ENCODE assay signal across 8 cellular contexts in genomic region chr20:56393133-56393472, GRCh38. TPM values are rescaled to one million over a fixed set of nuclear protein-coding genes. Genes with fewer than 3 reads are reported as not detected.
A peak's percentile ranks its signal among the peaks of the same experiment; 100 is the strongest.
DNase-seq lines count a peak whose midpoint lies in the region; ATAC-seq, FAIRE-seq and TF ChIP-seq lines count a peak whose summit lies in the region.

No MANE protein-coding gene starts in this region.

- peaks cover 0 to 36% (median 29%) of the 10 kb centered on the region in 9 donors for H3K36me3 ChIP-seq in heart left ventricle
- H3K36me3 ChIP-seq in keratinocyte (ENCODE audit: control insufficient read depth in 2 of 2, extremely low read depth in 1 of 2, insufficient read depth in 2 of 2, low read length in 2 of 2): peaks cover 10 to 23% of the 10 kb centered on the region in 2 experiments
- H3K36me3 ChIP-seq in urinary bladder (ENCODE audit: insufficient read depth): peaks cover 6% of the 10 kb centered on the region

- H3K27me3 ChIP-seq in heart left ventricle (no peaks in the 10 kb centered on the region), keratinocyte (ENCODE audit: control insufficient read depth, extremely low read depth, insufficient read depth, low read length) (no peaks in the 10 kb centered on the region)

- H3K4me2 ChIP-seq in keratinocyte (ENCODE audit: control insufficient read depth, extremely low read depth, insufficient read depth, low read depth, low read length): peak overlapping the region; percentile 75

- peak overlapping the region; percentile 91 for H2AFZ ChIP-seq in keratinocyte (ENCODE audit: control insufficient read depth, low read length)

- dilution Hi-C loops in keratinocyte (cut with MboI; ENCODE audit: extremely low pct_ligation_motif_present, low sequenced_read_pairs): no loop called here

- no peak for FAIRE-seq in keratinocyte (lab: Jason Lieb, UNC)

- peak overlapping the region; percentile 91 for H3K9ac ChIP-seq in keratinocyte (ENCODE audit: control insufficient read depth, extremely low read depth, insufficient read depth, low read length)

- H3K9me1 ChIP-seq in keratinocyte (ENCODE audit: control insufficient read depth, extremely low read depth, insufficient read depth, low read length): no peaks in the 10 kb centered on the region

- H3K27ac ChIP-seq in heart left ventricle (peak overlapping the region in 9 of 12 donors; percentile 85 to 94 (median 88)), VCaP (peak overlapping the region; percentile 97), keratinocyte (ENCODE audit: control insufficient read depth, insufficient read depth, low read length) (peak overlapping the region; percentile 88), urinary bladder (ENCODE audit: low read depth) (no peak overlapping the region)

- H3K27ac Mint-ChIP-seq in CD14-positive monocyte: peak overlapping the region in 3 of 7 donors; percentile 22 to 88 (median 38)

- peak overlapping the region; percentile 64 to 93 (median 80) for H3K4me3 ChIP-seq in heart left ventricle
- H3K4me3 ChIP-seq in keratinocyte (ENCODE audit: control insufficient read depth in 2 of 3, extremely low read depth in 1 of 3, insufficient read depth in 2 of 3, low read depth in 1 of 3, low read length in 3 of 3): peak overlapping the region; percentile 70 to 92 (median 90)
- H3K4me3 ChIP-seq in urinary bladder (ENCODE audit: low read depth, low read length): peak overlapping the region; percentile 83

- no peaks in the 10 kb centered on the region for H3K9me3 ChIP-seq in heart left ventricle
- H3K9me3 ChIP-seq in keratinocyte (ENCODE audit: control insufficient read depth, low read depth, low read length): no peaks in the 10 kb centered on the region

- TF ChIP-seq CTCF in heart left ventricle (IDR thresholded peaks at IDR 0.05): no peak
- no peak for TF ChIP-seq CTCF in VCaP (conservative IDR thresholded peaks at IDR 0.05)
- no peak for TF ChIP-seq CTCF in keratinocyte (optimal IDR thresholded peaks at IDR 0.05 in 1 of 3, IDR thresholded peaks at IDR 0.05 in 1 of 3, conservative IDR thresholded peaks at IDR 0.05 in 1 of 3; ENCODE audit: extremely low read depth in 1 of 3, insufficient read depth in 2 of 3, low read length in 3 of 3)
- TF ChIP-seq CTCF in CD14-positive monocyte (IDR thresholded peaks at IDR 0.05): no peak

- H3K9me3 Mint-ChIP-seq in CD14-positive monocyte: no peaks in the 10 kb centered on the region

- no peak overlapping the region for H3K4me3 Mint-ChIP-seq in CD14-positive monocyte

- H3K79me2 ChIP-seq in keratinocyte (ENCODE audit: control insufficient read depth, insufficient read depth, low read length): peaks cover 67% of the 10 kb centered on the region

- no peak for TF ChIP-seq POLR2A in heart left ventricle (IDR thresholded peaks at IDR 0.05)

- DNase-seq in heart left ventricle (no peak), left cardiac atrium (no peak), keratinocyte (ENCODE audit: low read depth, low spot score) (no peak), CD14-positive monocyte (ENCODE audit: low spot score) (no peak), KG1 (lab: John Stamatoyannopoulos, UW) (no peak)

- H4K20me1 ChIP-seq in keratinocyte (ENCODE audit: control insufficient read depth, extremely low read depth, insufficient read depth, low read length): no peaks in the 10 kb centered on the region

- peaks cover 47 to 48% of the 10 kb centered on the region in 2 donors for H3K36me3 Mint-ChIP-seq in CD14-positive monocyte

- H3K27me3 Mint-ChIP-seq in CD14-positive monocyte (ENCODE audit: low read depth in 3 of 3): no peaks in the 10 kb centered on the region

- H3K4me1 ChIP-seq in heart left ventricle (peaks cover 0 to 32% (median 20%) of the 10 kb centered on the region in 12 donors), keratinocyte (ENCODE audit: control insufficient read depth, extremely low read depth, insufficient read depth, low read length) (peaks cover 13% of the 10 kb centered on the region), urinary bladder (ENCODE audit: insufficient read depth) (no peaks in the 10 kb centered on the region)

- 3 to 8% (median 5%) methylated on average over 6 of the region's 6 CpGs for WGBS in heart left ventricle, 4 donors
- WGBS in urinary bladder: 2% methylated on average over 6 of the region's 6 CpGs

- intact Hi-C loops in heart left ventricle (cut with DNase I): loop anchor here in 6 of 10 donors (2.0 to 10.0 kb wide), 5 partner anchors 34 to 182 kb away; partner anchors contain the start of genes RTF2 (in 5 of the 6) and FAM210B (in 2 of the 6)
- intact Hi-C loops in left cardiac atrium (cut with DNase I): no loop called here
- intact Hi-C loops in CD14-positive monocyte (cut with micrococcal nuclease): loop anchor here (5.0 kb wide), 2 partner anchors 34 to 74 kb away; partner anchors contain the start of gene RTF2 (in 2 of the 2)

- H3K4me1 Mint-ChIP-seq in CD14-positive monocyte: peaks cover 26% of the 10 kb centered on the region

- ATAC-seq in heart left ventricle (no peak), left cardiac atrium (no peak), HG03571 (IDR thresholded peaks at IDR 0.05; ENCODE audit: unreplicated experiment) (no peak)

RNA-seq across cellular contexts. Expression of gene CSTF1, which starts 0.7 kb away (rescaled TPM):
- 10 to 100 TPM; 16.0 to 27.3 (median 22.0) TPM for total RNA-seq in heart left ventricle
- polyA plus RNA-seq in heart left ventricle: 10 to 100 TPM in 1 of 2 donors, 1 to 10 TPM in 1; 4.2 to 15.3 TPM
- 10 to 100 TPM; 20.2 to 20.9 TPM for total RNA-seq in left cardiac atrium
- polyA plus RNA-seq in keratinocyte: 40.3 to 43.3 TPM (median 41.8 TPM) in 3 replicates
- polyA plus RNA-seq in keratinocyte (2011; ENCODE audit: low read depth): 8.7 TPM
- 25.7 and 42.5 TPM in 2 replicates for polyA plus RNA-seq in keratinocyte (2011; cell fraction: cytosol; rRNA removed)
- 46.9 and 50.4 TPM in 2 replicates for polyA plus RNA-seq in keratinocyte (2011; cell fraction: nucleus; rRNA removed)
- polyA plus RNA-seq in keratinocyte (2012; ENCODE audit: low replicate concordance): 15.7 and 34.4 TPM in 2 replicates
- polyA minus RNA-seq in keratinocyte: 54.4 to 78.1 TPM (median 73.0 TPM) in 3 replicates
- 29.2 TPM for polyA minus RNA-seq in keratinocyte (2011; cell fraction: cytosol; rRNA and poly(A)+ RNA removed)
- 21.7 and 44.8 TPM in 2 replicates for polyA minus RNA-seq in keratinocyte (2011; cell fraction: nucleus; rRNA and poly(A)+ RNA removed)
- 40.8 TPM for total RNA-seq in urinary bladder
- 18.8 TPM for polyA plus RNA-seq in urinary bladder
- polyA plus RNA-seq in CD14-positive monocyte: 10 to 100 TPM; 10.7 to 15.7 TPM

RNA-seq across cellular contexts. Expression of gene AURKA, which starts 1.1 kb away (rescaled TPM):
- total RNA-seq in heart left ventricle (10 to 100 TPM in 2 of 9 donors, 1 to 10 TPM in 7; 2.4 to 11.0 (median 6.3) TPM), left cardiac atrium (10 to 100 TPM in 1 of 2 donors, 1 to 10 TPM in 1; 8.9 to 10.3 TPM), urinary bladder (13.5 TPM)
- polyA plus RNA-seq in heart left ventricle (10 to 100 TPM in 1 of 2 donors, 1 to 10 TPM in 1; 2.2 to 19.5 TPM), keratinocyte (10.9 to 36.1 TPM (median 31.4 TPM) in 3 replicates), urinary bladder (2.5 TPM), CD14-positive monocyte (1 to 10 TPM; 1.4 to 1.5 TPM)
- 1.3 TPM for polyA plus RNA-seq in keratinocyte (2011; ENCODE audit: low read depth)
- polyA plus RNA-seq in keratinocyte (2011; cell fraction: cytosol; rRNA removed): 11.1 and 17.5 TPM in 2 replicates
- 12.9 and 13.5 TPM in 2 replicates for polyA plus RNA-seq in keratinocyte (2011; cell fraction: nucleus; rRNA removed)
- 1.1 and 22.6 TPM in 2 replicates for polyA plus RNA-seq in keratinocyte (2012; ENCODE audit: low replicate concordance)
- 5.3 to 23.4 TPM (median 10.5 TPM) in 3 replicates for polyA minus RNA-seq in keratinocyte
- 9.0 TPM for polyA minus RNA-seq in keratinocyte (2011; cell fraction: cytosol; rRNA and poly(A)+ RNA removed)
- 5.2 and 6.9 TPM in 2 replicates for polyA minus RNA-seq in keratinocyte (2011; cell fraction: nucleus; rRNA and poly(A)+ RNA removed)

RNA-seq across cellular contexts. Expression of gene CASS4, which starts 19.0 kb away (rescaled TPM):
- total RNA-seq in heart left ventricle (1 to 10 TPM in 2 of 9 donors, under 1 TPM in 7; 0.07 to 3.8 (median 0.50) TPM), left cardiac atrium (under 1 TPM; 0.65 to 0.80 TPM), urinary bladder (1.9 TPM)
- polyA plus RNA-seq in heart left ventricle (under 1 TPM; 0.38 to 0.47 TPM), keratinocyte (0.01 to 0.10 TPM in 2 of 3 replicates, not detected in the other), urinary bladder (1.1 TPM), CD14-positive monocyte (1 to 10 TPM; 1.9 to 6.1 TPM)
- 0.45 TPM for polyA plus RNA-seq in keratinocyte (2011; ENCODE audit: low read depth)
- 0.02 TPM in 1 of 2 replicates, not detected in the other for polyA plus RNA-seq in keratinocyte (2011; cell fraction: cytosol; rRNA removed)
- polyA plus RNA-seq in keratinocyte (2011; cell fraction: nucleus; rRNA removed): 0.17 and 0.19 TPM in 2 replicates
- polyA plus RNA-seq in keratinocyte (2012; ENCODE audit: low replicate concordance): 0.45 TPM in 1 of 2 replicates, not detected in the other
- 0.13 to 0.26 TPM in 2 of 3 replicates, not detected in the other for polyA minus RNA-seq in keratinocyte
- polyA minus RNA-seq in keratinocyte (2011; cell fraction: cytosol; rRNA and poly(A)+ RNA removed): not detected
- polyA minus RNA-seq in keratinocyte (2011; cell fraction: nucleus; rRNA and poly(A)+ RNA removed): not detected in 2 replicates

RNA-seq across cellular contexts. Expression of gene FAM210B, which starts 34.3 kb away (rescaled TPM):
- 10 to 100 TPM; 48.3 to 69.8 (median 57.2) TPM for total RNA-seq in heart left ventricle
- 10 to 100 TPM; 32.6 to 34.2 TPM for polyA plus RNA-seq in heart left ventricle
- 10 to 100 TPM; 31.1 to 32.9 TPM for total RNA-seq in left cardiac atrium
- polyA plus RNA-seq in keratinocyte: 29.7 to 34.5 TPM (median 33.6 TPM) in 3 replicates
- polyA plus RNA-seq in keratinocyte (2011; ENCODE audit: low read depth): 12.4 TPM
- polyA plus RNA-seq in keratinocyte (2011; cell fraction: cytosol; rRNA removed): 31.4 and 46.1 TPM in 2 replicates
- polyA plus RNA-seq in keratinocyte (2011; cell fraction: nucleus; rRNA removed): 11.9 and 12.0 TPM in 2 replicates
- 20.2 and 25.9 TPM in 2 replicates for polyA plus RNA-seq in keratinocyte (2012; ENCODE audit: low replicate concordance)
- polyA minus RNA-seq in keratinocyte: 5.4 to 19.4 TPM (median 17.7 TPM) in 3 replicates
- 24.7 TPM for polyA minus RNA-seq in keratinocyte (2011; cell fraction: cytosol; rRNA and poly(A)+ RNA removed)
- 6.3 and 6.4 TPM in 2 replicates for polyA minus RNA-seq in keratinocyte (2011; cell fraction: nucleus; rRNA and poly(A)+ RNA removed)
- 31.2 TPM for total RNA-seq in urinary bladder
- polyA plus RNA-seq in urinary bladder: 49.0 TPM
- 10 to 100 TPM; 34.5 to 41.3 TPM for polyA plus RNA-seq in CD14-positive monocyte

Comparison
In these comparisons a context has a peak if more than half of its experiments do, and no peak if none do; other contexts are left out.
1. intact Hi-C loops: an anchor here in heart left ventricle (2.0 to 10.0 kb wide) and CD14-positive monocyte (5.0 kb wide); none called in left cardiac atrium.